In the genomic region with DNA sequence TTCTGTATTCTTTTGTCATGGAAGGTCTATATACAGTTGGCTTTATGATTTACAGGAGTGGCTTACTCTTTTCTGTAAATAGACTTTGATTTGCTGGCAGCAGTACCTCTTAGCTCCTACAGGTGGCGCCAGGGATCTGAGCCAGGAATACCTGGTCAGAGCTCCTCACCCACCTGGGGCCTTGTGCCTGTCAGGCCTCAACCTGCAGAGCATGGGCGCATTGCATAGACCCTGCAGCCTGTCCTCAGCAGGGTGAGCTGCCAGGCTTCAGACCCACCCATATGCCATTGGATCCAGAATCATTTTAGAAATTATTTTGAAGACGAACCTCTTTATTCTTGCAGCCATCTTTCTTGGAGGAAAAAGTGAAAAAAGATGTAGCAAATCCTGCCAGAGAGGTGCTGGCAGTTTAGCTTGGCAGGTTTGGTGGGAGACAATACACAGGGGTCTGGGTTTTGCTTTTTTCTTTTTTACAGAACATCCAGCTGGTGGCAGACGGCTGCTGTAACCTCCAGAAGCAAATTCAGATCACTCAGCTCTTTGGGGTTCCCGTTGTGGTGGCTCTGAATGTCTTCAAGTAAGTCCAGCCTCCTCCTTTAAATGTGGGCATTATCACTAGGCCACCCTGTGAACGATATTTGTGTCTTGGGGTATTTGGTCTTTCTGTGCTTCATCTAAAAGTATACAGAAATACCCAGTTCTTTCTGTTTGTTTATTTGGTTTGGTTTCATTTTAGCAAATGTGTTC, we compare ENCODE assay signal across 8 cellular contexts.
DNase-seq lines count a peak whose midpoint lies in the region; ATAC-seq and TF ChIP-seq lines count a peak whose summit lies in the region.

No MANE protein-coding gene starts in this region.

- H3K4me3 Mint-ChIP-seq in WTC11: no peak overlapping the region
- H3K4me3 Mint-ChIP-seq in central memory CD8-positive, alpha-beta T cell: peak overlapping the region; percentile 28

- peaks cover 12% of the 10 kb centered on the region for H3K4me1 Mint-ChIP-seq in WTC11
- H3K4me1 Mint-ChIP-seq in central memory CD8-positive, alpha-beta T cell: peaks cover 8% of the 10 kb centered on the region

- POLR2A ChIA-PET in GM10248 (lab: Yijun Ruan, JAX): no interaction called here
- POLR2A ChIA-PET in WTC11 (lab: Charles Lee): interaction anchor here (0.6 kb wide), 1 partner anchor 118 kb away, joined by 4 read pairs; no protein-coding TSS in a partner anchor

- H3K9me3 Mint-ChIP-seq in WTC11: no peaks in the 10 kb centered on the region
- H3K9me3 Mint-ChIP-seq in central memory CD8-positive, alpha-beta T cell: no peaks in the 10 kb centered on the region

- TF ChIP-seq CTCF in GM10248 (IDR thresholded peaks at IDR 0.05; ENCODE audit: control extremely low read depth, extremely low read depth, low read depth, missing control alignments): peak; percentile 87
- TF ChIP-seq CTCF in WTC11 (IDR thresholded peaks at IDR 0.05): peak; percentile 96

- no peaks in the 10 kb centered on the region for H3K27me3 Mint-ChIP-seq in WTC11 (ENCODE audit: low read depth)
- no peaks in the 10 kb centered on the region for H3K27me3 Mint-ChIP-seq in central memory CD8-positive, alpha-beta T cell

- peak overlapping the region; percentile 79 for H3K27ac Mint-ChIP-seq in WTC11
- peak overlapping the region; percentile 10 for H3K27ac Mint-ChIP-seq in central memory CD8-positive, alpha-beta T cell (ENCODE audit: low read depth)

- H3K36me3 Mint-ChIP-seq in WTC11: peaks cover 34% of the 10 kb centered on the region
- H3K36me3 Mint-ChIP-seq in central memory CD8-positive, alpha-beta T cell (ENCODE audit: insufficient read depth): peaks cover 2% of the 10 kb centered on the region

- ATAC-seq in HG02623 (IDR thresholded peaks at IDR 0.05; ENCODE audit: unreplicated experiment): peak; percentile 73
- peak; percentile 85 for ATAC-seq in WTC11
- ATAC-seq in central memory CD8-positive, alpha-beta T cell (replicated peaks; ENCODE audit: extremely low read depth, poor library complexity, severe bottlenecking): peak; percentile 40
- peak; percentile 99 for ATAC-seq in left lobe of liver

- DNase-seq in GM10248 (ENCODE audit: extremely low spot score) (peak; percentile 62), NCI-H2029 (lab: John Stamatoyannopoulos, UW) (peak; percentile 16), WTC11 (ENCODE audit: low spot score) (peak; percentile 77), left lobe of liver (ENCODE audit: low spot score) (peak; percentile 75), GDM1 (lab: John Stamatoyannopoulos, UW) (no peak)
- DNase-seq in central memory CD8-positive, alpha-beta T cell (ENCODE audit: low spot score in 2 of 2): peak; percentile 33 to 41
- DNase-seq in stimulated activated CD4-positive, alpha-beta T cell treated with anti-CD3 and anti-CD28 coated beads, Interleukin-4, amount 100 ng/mL, for 4 hours: peak; percentile 41 to 43

- CTCF ChIA-PET in GM10248 (lab: Yijun Ruan, JAX): interaction anchor here (0.6 to 15.5 kb wide), 52 partner anchors 9 to 1342 kb away, joined by 3 to 197 read pairs (median 5); no protein-coding TSS in a partner anchor
- CTCF ChIA-PET in WTC11 (lab: Charles Lee): interaction anchor here (0.6 to 3.6 kb wide), 50 partner anchors 10 to 359 kb away, joined by 3 to 93 read pairs (median 4); a partner anchor contains a TSS

TF ChIP-seq in WTC11, 78 proteins besides CTCF, POLR2A, EP300 and RAD21:
- TF ChIP-seq ZNF138 (CRISPR knock-in tag; conservative IDR thresholded peaks at IDR 0.05): no peak
- no peak for TF ChIP-seq NFYB (CRISPR knock-in tag; conservative IDR thresholded peaks at IDR 0.05; ENCODE audit: low read depth)
- TF ChIP-seq, protein P1, sequence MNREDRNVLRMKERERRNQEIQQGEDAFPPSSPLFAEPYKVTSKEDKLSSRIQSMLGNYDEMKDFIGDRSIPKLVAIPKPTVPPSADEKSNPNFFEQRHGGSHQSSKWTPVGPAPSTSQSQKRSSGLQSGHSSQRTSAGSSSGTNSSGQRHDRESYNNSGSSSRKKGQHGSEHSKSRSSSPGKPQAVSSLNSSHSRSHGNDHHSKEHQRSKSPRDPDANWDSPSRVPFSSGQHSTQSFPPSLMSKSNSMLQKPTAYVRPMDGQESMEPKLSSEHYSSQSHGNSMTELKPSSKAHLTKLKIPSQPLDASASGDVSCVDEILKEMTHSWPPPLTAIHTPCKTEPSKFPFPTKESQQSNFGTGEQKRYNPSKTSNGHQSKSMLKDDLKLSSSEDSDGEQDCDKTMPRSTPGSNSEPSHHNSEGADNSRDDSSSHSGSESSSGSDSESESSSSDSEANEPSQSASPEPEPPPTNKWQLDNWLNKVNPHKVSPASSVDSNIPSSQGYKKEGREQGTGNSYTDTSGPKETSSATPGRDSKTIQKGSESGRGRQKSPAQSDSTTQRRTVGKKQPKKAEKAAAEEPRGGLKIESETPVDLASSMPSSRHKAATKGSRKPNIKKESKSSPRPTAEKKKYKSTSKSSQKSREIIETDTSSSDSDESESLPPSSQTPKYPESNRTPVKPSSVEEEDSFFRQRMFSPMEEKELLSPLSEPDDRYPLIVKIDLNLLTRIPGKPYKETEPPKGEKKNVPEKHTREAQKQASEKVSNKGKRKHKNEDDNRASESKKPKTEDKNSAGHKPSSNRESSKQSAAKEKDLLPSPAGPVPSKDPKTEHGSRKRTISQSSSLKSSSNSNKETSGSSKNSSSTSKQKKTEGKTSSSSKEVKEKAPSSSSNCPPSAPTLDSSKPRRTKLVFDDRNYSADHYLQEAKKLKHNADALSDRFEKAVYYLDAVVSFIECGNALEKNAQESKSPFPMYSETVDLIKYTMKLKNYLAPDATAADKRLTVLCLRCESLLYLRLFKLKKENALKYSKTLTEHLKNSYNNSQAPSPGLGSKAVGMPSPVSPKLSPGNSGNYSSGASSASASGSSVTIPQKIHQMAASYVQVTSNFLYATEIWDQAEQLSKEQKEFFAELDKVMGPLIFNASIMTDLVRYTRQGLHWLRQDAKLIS (CRISPR knock-in tag; IDR thresholded peaks at IDR 0.05; ENCODE audit: borderline replicate concordance): no peak
- TF ChIP-seq ZNF219 (CRISPR knock-in tag; IDR thresholded peaks at IDR 0.05; ENCODE audit: borderline replicate concordance): no peak
- no peak for TF ChIP-seq CBFB (CRISPR knock-in tag; IDR thresholded peaks at IDR 0.05; ENCODE audit: low read depth)
- TF ChIP-seq SMAD4 (CRISPR knock-in tag; IDR thresholded peaks at IDR 0.05): no peak
- TF ChIP-seq ZNF232 (CRISPR knock-in tag; IDR thresholded peaks at IDR 0.05): no peak
- TF ChIP-seq ZNF671 (CRISPR knock-in tag; IDR thresholded peaks at IDR 0.05): no peak

Comparison
In these comparisons a context has a peak if more than half of its experiments do, and no peak if none do; other contexts are left out.
1. ATAC-seq: peak in every context shown above with its lines; median percentile 99 in left lobe of liver; 85 in WTC11; 73 in HG02623; 40 in central memory CD8-positive, alpha-beta T cell.